Comparison of ENCODE assay signal across 2 cellular contexts in the genomic region with DNA sequence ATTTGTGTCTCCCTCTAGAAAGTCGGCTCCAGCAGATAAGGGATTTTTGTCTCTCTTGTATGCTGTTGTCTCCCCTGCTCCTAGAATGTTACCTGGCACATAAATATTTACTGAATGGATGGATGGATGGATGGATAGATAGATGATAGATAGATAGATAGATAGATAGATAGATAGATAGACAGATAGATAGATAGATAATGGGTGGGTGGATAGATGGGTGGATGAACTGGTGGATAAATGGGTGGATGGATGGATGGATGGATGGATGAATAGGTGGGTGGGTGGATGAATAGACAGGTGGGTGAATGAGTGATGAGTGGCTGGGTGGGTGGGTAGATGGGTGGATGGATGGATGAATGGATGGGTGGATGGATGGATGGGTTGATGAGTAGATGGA.
A peak's percentile ranks its signal among the peaks of the same experiment; 100 is the strongest.
TF ChIP-seq lines count a peak whose summit lies in the region.

No MANE protein-coding gene starts in this region.

TF ChIP-seq in IMR-90, 13 proteins besides CTCF, POLR2A, EP300 and RAD21:
- no peak for TF ChIP-seq MXI1 (IDR thresholded peaks at IDR 0.05; ENCODE audit: borderline replicate concordance, low read depth, low read length)
- no peak for TF ChIP-seq CHD1 (IDR thresholded peaks at IDR 0.05; ENCODE audit: low read depth, low read length)
- no peak for TF ChIP-seq NFE2L2 (IDR thresholded peaks at IDR 0.05; ENCODE audit: low read depth, low read length)
- TF ChIP-seq CEBPB (IDR thresholded peaks at IDR 0.05; ENCODE audit: low read depth, low read length): no peak
- TF ChIP-seq MAFK (IDR thresholded peaks at IDR 0.05; ENCODE audit: low read depth, low read length): no peak
- TF ChIP-seq, protein P1, sequence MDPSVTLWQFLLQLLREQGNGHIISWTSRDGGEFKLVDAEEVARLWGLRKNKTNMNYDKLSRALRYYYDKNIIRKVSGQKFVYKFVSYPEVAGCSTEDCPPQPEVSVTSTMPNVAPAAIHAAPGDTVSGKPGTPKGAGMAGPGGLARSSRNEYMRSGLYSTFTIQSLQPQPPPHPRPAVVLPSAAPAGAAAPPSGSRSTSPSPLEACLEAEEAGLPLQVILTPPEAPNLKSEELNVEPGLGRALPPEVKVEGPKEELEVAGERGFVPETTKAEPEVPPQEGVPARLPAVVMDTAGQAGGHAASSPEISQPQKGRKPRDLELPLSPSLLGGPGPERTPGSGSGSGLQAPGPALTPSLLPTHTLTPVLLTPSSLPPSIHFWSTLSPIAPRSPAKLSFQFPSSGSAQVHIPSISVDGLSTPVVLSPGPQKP (IDR thresholded peaks at IDR 0.05; ENCODE audit: borderline replicate concordance, low read depth, low read length): no peak
- no peak for TF ChIP-seq RFX5 (IDR thresholded peaks at IDR 0.05; ENCODE audit: low read depth, low read length)
- TF ChIP-seq MAZ (IDR thresholded peaks at IDR 0.05; ENCODE audit: borderline replicate concordance, low read depth, low read length): no peak
- no peak for TF ChIP-seq FOS (IDR thresholded peaks at IDR 0.05; ENCODE audit: low read depth, low read length)
- TF ChIP-seq SMC3 (IDR thresholded peaks at IDR 0.05; ENCODE audit: low read depth, low read length): no peak
- no peak for TF ChIP-seq BHLHE40 (IDR thresholded peaks at IDR 0.05; ENCODE audit: low read depth, low read length)
- TF ChIP-seq, protein P2, sequence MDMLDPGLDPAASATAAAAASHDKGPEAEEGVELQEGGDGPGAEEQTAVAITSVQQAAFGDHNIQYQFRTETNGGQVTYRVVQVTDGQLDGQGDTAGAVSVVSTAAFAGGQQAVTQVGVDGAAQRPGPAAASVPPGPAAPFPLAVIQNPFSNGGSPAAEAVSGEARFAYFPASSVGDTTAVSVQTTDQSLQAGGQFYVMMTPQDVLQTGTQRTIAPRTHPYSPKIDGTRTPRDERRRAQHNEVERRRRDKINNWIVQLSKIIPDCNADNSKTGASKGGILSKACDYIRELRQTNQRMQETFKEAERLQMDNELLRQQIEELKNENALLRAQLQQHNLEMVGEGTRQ (IDR thresholded peaks at IDR 0.05; ENCODE audit: low read depth, low read length): no peak
- no peak for TF ChIP-seq RCOR1 (IDR thresholded peaks at IDR 0.05; ENCODE audit: insufficient replicate concordance, low read length)

TF ChIP-seq in K562, 482 proteins besides CTCF, POLR2A, EP300 and RAD21:
- TF ChIP-seq DACH1 (IDR thresholded peaks at IDR 0.05; ENCODE audit: partially characterized antibody) (peak; percentile 96), KLF13 (tag; IDR thresholded peaks at IDR 0.05; ENCODE audit: borderline replicate concordance, low read depth) (no peak), CEBPG (CRISPR knock-in tag; IDR thresholded peaks at IDR 0.05) (no peak), CEBPG (tag; conservative IDR thresholded peaks at IDR 0.05 in 1 of 2, IDR thresholded peaks at IDR 0.05 in 1 of 2) (no peak)
